15 cellular contexts compared by ENCODE assay signal in genomic region chr17:51355314-51356083, GRCh38.
DNase-seq lines count a peak whose midpoint lies in the region; ATAC-seq and TF ChIP-seq lines count a peak whose summit lies in the region.
"Had no signal": no experiment of that assay in that cellular context is flagged by ENCODE, and none has a peak within 500 bp of the region (broad histone marks: within the 10 kb centered on the region; RNA-seq: fewer than 3 reads in every experiment).

No MANE protein-coding gene starts in this region.

- intact Hi-C loops in right cardiac atrium (cut with DNase I) (no loop called here), cardiac septum (cut with DNase I) (no loop called here)

- peaks cover 29% of the 10 kb centered on the region for H3K27me3 Mint-ChIP-seq in stimulated activated naive CD8-positive, alpha-beta T cell treated with anti-CD3 and anti-CD28 coated beads, Interleukin-15, amount 100 ng/mL, for 72 hours
- H3K27me3 Mint-ChIP-seq in activated T-cell treated with anti-CD3 and anti-CD28 coated beads, Interleukin-2, amount 50 U/mL, for 4 hours (ENCODE audit: low read depth): peaks cover 20% of the 10 kb centered on the region

- H3K9me3 ChIP-seq in right cardiac atrium (ENCODE audit: control insufficient read depth, low read length): no peaks in the 10 kb centered on the region
- H3K9me3 ChIP-seq: breast epithelium, suprapubic skin had no signal

- no peaks in the 10 kb centered on the region for H3K27me3 ChIP-seq in right cardiac atrium (ENCODE audit: control insufficient read depth, insufficient read depth)
- H3K27me3 ChIP-seq: breast epithelium had no signal

- DNase-seq in right cardiac atrium (peak in 1 of 3 donors; percentile 59), cardiac septum (ENCODE audit: low spot score) (no peak), fibroblast of peridontal ligament (ENCODE audit: extremely low read depth) (peak; percentile 37)
- DNase-seq in stimulated activated naive CD8-positive, alpha-beta T cell treated with anti-CD3 and anti-CD28 coated beads, Interleukin-15, amount 100 ng/mL, for 72 hours: no peak
- DNase-seq in activated T-cell treated with anti-CD3 and anti-CD28 coated beads, Interleukin-2, amount 50 U/mL, for 4 hours: no peak
- DNase-seq: activated CD8-positive, alpha-beta memory T cell treated with anti-CD3 and anti-CD28 coated beads for 24 hours; activated gamma-delta T cell; IMR-90; NCI-H510A; stimulated activated CD4-positive, alpha-beta T cell treated with anti-CD3 and anti-CD28 coated beads, Interleukin-12 subunit alpha, Interleukin-12 subunit beta, amount 100 ng/mL, for 4 hours had no signal

- H3K4me1 Mint-ChIP-seq in stimulated activated naive CD8-positive, alpha-beta T cell treated with anti-CD3 and anti-CD28 coated beads, Interleukin-15, amount 100 ng/mL, for 72 hours: no peaks in the 10 kb centered on the region
- H3K4me1 Mint-ChIP-seq in activated T-cell treated with anti-CD3 and anti-CD28 coated beads, Interleukin-2, amount 50 U/mL, for 4 hours (ENCODE audit: low read depth): no peaks in the 10 kb centered on the region

- ATAC-seq in right cardiac atrium (peak; percentile 42 to 43), SK-N-SH treated with all-trans-retinoic acid at 6 μM for 48 hours (peak; percentile 88), GM19023 (IDR thresholded peaks at IDR 0.05; ENCODE audit: unreplicated experiment) (no peak), GM21717 (IDR thresholded peaks at IDR 0.05; ENCODE audit: unreplicated experiment) (no peak)
- no peak for ATAC-seq in stimulated activated naive CD8-positive, alpha-beta T cell treated with anti-CD3 and anti-CD28 coated beads, Interleukin-15, amount 100 ng/mL, for 72 hours
- ATAC-seq in activated T-cell treated with anti-CD3 and anti-CD28 coated beads, Interleukin-2, amount 50 U/mL, for 4 hours: no peak

- H3K4me1 ChIP-seq in right cardiac atrium (ENCODE audit: control insufficient read depth, insufficient read depth, low read length): no peaks in the 10 kb centered on the region
- H3K4me1 ChIP-seq: breast epithelium, suprapubic skin had no signal

- no peak overlapping the region for H3K4me3 ChIP-seq in right cardiac atrium (ENCODE audit: low read length)
- H3K4me3 ChIP-seq: suprapubic skin had no signal

- 41% methylated on average over 12 of the region's 12 CpGs for WGBS in right cardiac atrium

- H3K27ac ChIP-seq in right cardiac atrium (ENCODE audit: low read length): no peak overlapping the region
- H3K27ac ChIP-seq: breast epithelium, suprapubic skin had no signal

- no peaks in the 10 kb centered on the region for H3K36me3 Mint-ChIP-seq in activated T-cell treated with anti-CD3 and anti-CD28 coated beads, Interleukin-2, amount 50 U/mL, for 4 hours (ENCODE audit: insufficient read depth)

- H3K27ac Mint-ChIP-seq in stimulated activated naive CD8-positive, alpha-beta T cell treated with anti-CD3 and anti-CD28 coated beads, Interleukin-15, amount 100 ng/mL, for 72 hours: no peak overlapping the region

- H3K9me3 Mint-ChIP-seq in stimulated activated naive CD8-positive, alpha-beta T cell treated with anti-CD3 and anti-CD28 coated beads, Interleukin-15, amount 100 ng/mL, for 72 hours: no peaks in the 10 kb centered on the region
- H3K9me3 Mint-ChIP-seq in activated T-cell treated with anti-CD3 and anti-CD28 coated beads, Interleukin-2, amount 50 U/mL, for 4 hours: no peaks in the 10 kb centered on the region

- no peak overlapping the region for H3K4me3 Mint-ChIP-seq in stimulated activated naive CD8-positive, alpha-beta T cell treated with anti-CD3 and anti-CD28 coated beads, Interleukin-15, amount 100 ng/mL, for 72 hours
- H3K4me3 Mint-ChIP-seq in activated T-cell treated with anti-CD3 and anti-CD28 coated beads, Interleukin-2, amount 50 U/mL, for 4 hours: no peak overlapping the region

TF ChIP-seq in SK-N-SH treated with all-trans-retinoic acid at 6 μM for 48 hours, 23 proteins besides CTCF, POLR2A, EP300 and RAD21 (continues in another document):
- TF ChIP-seq, protein P1, sequence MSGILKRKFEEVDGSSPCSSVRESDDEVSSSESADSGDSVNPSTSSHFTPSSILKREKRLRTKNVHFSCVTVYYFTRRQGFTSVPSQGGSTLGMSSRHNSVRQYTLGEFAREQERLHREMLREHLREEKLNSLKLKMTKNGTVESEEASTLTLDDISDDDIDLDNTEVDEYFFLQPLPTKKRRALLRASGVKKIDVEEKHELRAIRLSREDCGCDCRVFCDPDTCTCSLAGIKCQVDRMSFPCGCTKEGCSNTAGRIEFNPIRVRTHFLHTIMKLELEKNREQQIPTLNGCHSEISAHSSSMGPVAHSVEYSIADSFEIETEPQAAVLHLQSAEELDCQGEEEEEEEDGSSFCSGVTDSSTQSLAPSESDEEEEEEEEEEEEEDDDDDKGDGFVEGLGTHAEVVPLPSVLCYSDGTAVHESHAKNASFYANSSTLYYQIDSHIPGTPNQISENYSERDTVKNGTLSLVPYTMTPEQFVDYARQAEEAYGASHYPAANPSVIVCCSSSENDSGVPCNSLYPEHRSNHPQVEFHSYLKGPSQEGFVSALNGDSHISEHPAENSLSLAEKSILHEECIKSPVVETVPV (CRISPR knock-in tag; IDR thresholded peaks at IDR 0.05): no peak
- TF ChIP-seq ARNTL (CRISPR knock-in tag; IDR thresholded peaks at IDR 0.05; ENCODE audit: borderline replicate concordance, low read depth) (no peak), SNAI2 (CRISPR knock-in tag; IDR thresholded peaks at IDR 0.05) (no peak), POU6F1 (CRISPR knock-in tag; IDR thresholded peaks at IDR 0.05; ENCODE audit: borderline replicate concordance, low read depth) (no peak), TCF4 (CRISPR knock-in tag; IDR thresholded peaks at IDR 0.05; ENCODE audit: borderline replicate concordance) (peak; percentile 97), ZFP3 (CRISPR knock-in tag; IDR thresholded peaks at IDR 0.05) (no peak), CSDC2 (CRISPR knock-in tag; IDR thresholded peaks at IDR 0.05) (no peak), PPARA (CRISPR knock-in tag; IDR thresholded peaks at IDR 0.05; ENCODE audit: borderline replicate concordance) (no peak; the same call in 1 of the 2 replicates), GLIS3 (CRISPR knock-in tag; IDR thresholded peaks at IDR 0.05) (no peak), RARB (CRISPR knock-in tag; IDR thresholded peaks at IDR 0.05) (no peak), ZNF8 (CRISPR knock-in tag; IDR thresholded peaks at IDR 0.05) (no peak; the same call in 1 of the 2 replicates), CREB5 (CRISPR knock-in tag; IDR thresholded peaks at IDR 0.05; ENCODE audit: low read depth) (no peak), ZFP30 (CRISPR knock-in tag; IDR thresholded peaks at IDR 0.05) (no peak), OSR1 (CRISPR knock-in tag; IDR thresholded peaks at IDR 0.05) (no peak), ZNF565 (CRISPR knock-in tag; conservative IDR thresholded peaks at IDR 0.05; ENCODE audit: low read depth) (no peak), ZC3H10 (CRISPR knock-in tag; IDR thresholded peaks at IDR 0.05) (no peak), BACH2 (CRISPR knock-in tag; IDR thresholded peaks at IDR 0.05; ENCODE audit: borderline replicate concordance) (no peak), ESRRG (CRISPR knock-in tag; IDR thresholded peaks at IDR 0.05) (0 out of 2 replicates have a peak, but pooled peaks have one; percentile 63)

Comparison
In these comparisons a context has a peak if more than half of its experiments do, and no peak if none do; other contexts are left out.
1. ATAC-seq: peak in right cardiac atrium (2 of 2) and SK-N-SH treated with all-trans-retinoic acid at 6 μM for 48 hours (single experiment); none in stimulated activated naive CD8-positive, alpha-beta T cell treated with anti-CD3 and anti-CD28 coated beads, Interleukin-15, amount 100 ng/mL, for 72 hours (single experiment), activated T-cell treated with anti-CD3 and anti-CD28 coated beads, Interleukin-2, amount 50 U/mL, for 4 hours (0 of 2), GM19023 (single experiment) and GM21717 (single experiment).